24 cellular contexts compared by ENCODE assay signal in the genomic region with DNA sequence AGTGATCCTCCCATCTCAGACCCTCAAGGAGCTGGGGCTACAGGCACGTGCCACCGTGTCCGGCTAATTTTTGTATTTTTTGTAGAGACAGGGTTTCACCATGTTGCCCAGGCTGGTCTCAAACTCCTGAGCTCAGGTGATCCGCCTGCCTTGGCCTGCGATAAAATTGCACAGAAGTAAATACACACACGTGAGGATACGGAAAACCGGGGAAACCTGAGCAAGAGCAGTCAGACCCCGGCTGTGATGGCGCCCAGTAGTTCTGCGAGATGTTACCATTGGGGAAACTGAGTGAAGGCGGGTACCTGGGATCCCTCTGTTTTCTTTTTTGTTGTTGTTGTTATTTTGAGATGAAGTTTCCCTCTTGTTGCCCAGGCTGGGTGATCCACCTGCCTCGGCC.
"Had no signal": no experiment of that assay in that cellular context is flagged by ENCODE, and none has a peak within 500 bp of the region (broad histone marks: within the 10 kb centered on the region; RNA-seq: fewer than 3 reads in every experiment).

No MANE protein-coding gene starts in this region.

- H3K27me3 ChIP-seq: ascending aorta, brain microvascular endothelial cell, right lobe of liver, stomach, thyroid gland had no signal

- H3K4me3 ChIP-seq: ascending aorta, left ventricle myocardium inferior, lung, mucosa of descending colon, right lobe of liver, stomach, thyroid gland had no signal

- H3K9me3 Mint-ChIP-seq: activated B cell treated with CpG ODN at 0.5 μM for 24 hours; activated naive CD8-positive, alpha-beta T cell treated with anti-CD3 and anti-CD28 coated beads, Interleukin-2, amount 10 ng/mL, durations not matched to agents 7 days and 5 days; natural killer cell treated with Interleukin-12 subunit alpha and Interleukin-12 subunit beta and Interleukin-15 and Interleukin-18, amount 100 ng/mL, for 72 hours; stimulated activated memory B cell treated with anti-CD40 and anti-IgM and Interleukin-4, amounts not matched to agents 10 μg/mL and 1 μg/mL and 100 μg/mL, for 72 hours; T-helper 2 cell treated with Interferon-gamma antibody and Interleukin-4, amounts not matched to agents 5 μg/mL and 100 μg/mL, for 36 hours had no signal

- H3K9me3 ChIP-seq: left ventricle myocardium inferior, mucosa of descending colon, right lobe of liver, thyroid gland had no signal

- H3K36me3 Mint-ChIP-seq: natural killer cell treated with Interleukin-12 subunit alpha and Interleukin-12 subunit beta and Interleukin-15 and Interleukin-18, amount 100 ng/mL, for 72 hours; stimulated activated memory B cell treated with anti-CD40 and anti-IgM and Interleukin-4, amounts not matched to agents 10 μg/mL and 1 μg/mL and 100 μg/mL, for 72 hours had no signal

- H3K27ac Mint-ChIP-seq: activated B cell treated with CpG ODN at 0.5 μM for 24 hours; activated naive CD8-positive, alpha-beta T cell treated with anti-CD3 and anti-CD28 coated beads, Interleukin-2, amount 10 ng/mL, durations not matched to agents 7 days and 5 days; natural killer cell treated with Interleukin-12 subunit alpha and Interleukin-12 subunit beta and Interleukin-15 and Interleukin-18, amount 100 ng/mL, for 72 hours; stimulated activated memory B cell treated with anti-CD40 and anti-IgM and Interleukin-4, amounts not matched to agents 10 μg/mL and 1 μg/mL and 100 μg/mL, for 72 hours; T-helper 2 cell treated with Interferon-gamma antibody and Interleukin-4, amounts not matched to agents 5 μg/mL and 100 μg/mL, for 36 hours had no signal

- H3K27ac ChIP-seq: ascending aorta, brain microvascular endothelial cell, left ventricle myocardium inferior, stomach, thyroid gland had no signal

- H3K4me3 Mint-ChIP-seq: activated B cell treated with CpG ODN at 0.5 μM for 24 hours; activated naive CD8-positive, alpha-beta T cell treated with anti-CD3 and anti-CD28 coated beads, Interleukin-2, amount 10 ng/mL, durations not matched to agents 7 days and 5 days; natural killer cell treated with Interleukin-12 subunit alpha and Interleukin-12 subunit beta and Interleukin-15 and Interleukin-18, amount 100 ng/mL, for 72 hours; stimulated activated memory B cell treated with anti-CD40 and anti-IgM and Interleukin-4, amounts not matched to agents 10 μg/mL and 1 μg/mL and 100 μg/mL, for 72 hours; T-helper 2 cell treated with Interferon-gamma antibody and Interleukin-4, amounts not matched to agents 5 μg/mL and 100 μg/mL, for 36 hours had no signal

- DNase-seq: activated B cell treated with CpG ODN at 0.5 μM for 24 hours; activated CD4-positive, alpha-beta T cell treated with anti-CD3 and anti-CD28 coated beads, Interleukin-2, amount 50 U/mL, for 4 hours; activated CD8-positive, alpha-beta memory T cell treated with anti-CD3 and anti-CD28 coated beads for 24 hours; activated effector memory CD4-positive, alpha-beta T cell treated with Interleukin-2 at 50 U/mL for 16 hours; activated naive CD4-positive, alpha-beta T cell treated with Interleukin-2 at 50 U/mL for 16 hours; activated naive CD8-positive, alpha-beta T cell treated with anti-CD3 and anti-CD28 coated beads, Interleukin-2, amount 10 ng/mL, durations not matched to agents 7 days and 5 days; brain microvascular endothelial cell; central memory CD4-positive, alpha-beta T cell; dermis blood vessel endothelial cell; effector CD4-positive, alpha-beta T cell; left ventricle myocardium inferior; mucosa of descending colon; right lobe of liver; stimulated activated CD4-positive, alpha-beta T cell treated with anti-CD3 and anti-CD28 coated beads, Interleukin-4, amount 100 ng/mL, for 24 hours; stomach; T-helper 1 cell; thyroid gland had no signal

- ATAC-seq: mucosa of descending colon; natural killer cell treated with Interleukin-12 subunit alpha and Interleukin-12 subunit beta and Interleukin-15 and Interleukin-18, amount 100 ng/mL, for 72 hours; stimulated activated memory B cell treated with anti-CD40 and anti-IgM and Interleukin-4, amounts not matched to agents 10 μg/mL and 1 μg/mL and 100 μg/mL, for 72 hours had no signal

- H3K4me1 ChIP-seq: thyroid gland had no signal

- FAIRE-seq: frontal cortex, islet of Langerhans had no signal
